Comparison of ENCODE assay signal across 17 cellular contexts in the genomic region with DNA sequence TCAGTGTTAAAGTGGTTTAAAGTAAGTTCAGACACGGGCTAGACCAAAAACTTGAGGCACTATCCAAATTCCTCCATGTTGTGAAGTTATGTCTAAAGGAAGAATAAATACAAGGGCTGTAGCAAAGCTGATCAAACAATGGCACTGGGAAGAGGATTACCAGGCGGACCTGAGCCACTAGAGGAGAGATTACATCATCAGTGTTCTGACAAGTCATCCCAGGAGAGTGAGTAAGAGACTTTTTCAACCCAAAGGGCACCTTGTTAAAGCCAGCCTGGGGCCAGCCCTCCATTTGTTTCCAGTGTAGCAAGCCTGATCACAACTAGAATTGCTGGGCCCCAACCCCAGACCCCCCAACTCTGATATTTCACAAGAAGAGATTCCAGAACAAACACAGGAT.
DNase-seq lines count a peak whose midpoint lies in the region; ATAC-seq and TF ChIP-seq lines count a peak whose summit lies in the region.
"Had no signal": no experiment of that assay in that cellular context is flagged by ENCODE, and none has a peak within 500 bp of the region (broad histone marks: within the 10 kb centered on the region; RNA-seq: fewer than 3 reads in every experiment).

No MANE protein-coding gene starts in this region.

- H3K4me3 Mint-ChIP-seq in activated T-helper 1 cell treated with anti-CD3 and anti-CD28 coated beads, Interleukin-12 subunit alpha, Interleukin-12 subunit beta, Interleukin-2, Interleukin-4 antibody, amounts not matched to agents 30 ng/mL and 10 ng/mL and 1 ng/mL, durations not matched to agents 14 hours and 24 hours and 36 hours, result no peak overlapping the region
- H3K4me3 Mint-ChIP-seq in activated naive CD4-positive, alpha-beta T cell treated with anti-CD3 and anti-CD28 coated beads, Interleukin-2, amount 10 ng/mL, durations not matched to agents 7 days and 5 days, result no peak overlapping the region
- H3K4me3 Mint-ChIP-seq: activated CD4-positive, alpha-beta T cell treated with anti-CD3 and anti-CD28 coated beads, Interleukin-2, amount 10 ng/mL, durations not matched to agents 7 days and 5 days; activated T-cell treated with anti-CD3 and anti-CD28 coated beads, Interleukin-2, amount 50 U/mL, for 4 hours; immature natural killer cell had no signal

- no peaks in the 10 kb centered on the region for H3K9me3 Mint-ChIP-seq in activated T-helper 1 cell treated with anti-CD3 and anti-CD28 coated beads, Interleukin-12 subunit alpha, Interleukin-12 subunit beta, Interleukin-2, Interleukin-4 antibody, amounts not matched to agents 30 ng/mL and 10 ng/mL and 1 ng/mL, durations not matched to agents 14 hours and 24 hours and 36 hours
- H3K9me3 Mint-ChIP-seq in activated naive CD4-positive, alpha-beta T cell treated with anti-CD3 and anti-CD28 coated beads, Interleukin-2, amount 10 ng/mL, durations not matched to agents 7 days and 5 days, result no peaks in the 10 kb centered on the region
- H3K9me3 Mint-ChIP-seq: activated CD4-positive, alpha-beta T cell treated with anti-CD3 and anti-CD28 coated beads, Interleukin-2, amount 10 ng/mL, durations not matched to agents 7 days and 5 days; activated T-cell treated with anti-CD3 and anti-CD28 coated beads, Interleukin-2, amount 50 U/mL, for 4 hours had no signal

- no peaks in the 10 kb centered on the region for H3K36me3 Mint-ChIP-seq in activated T-helper 1 cell treated with anti-CD3 and anti-CD28 coated beads, Interleukin-12 subunit alpha, Interleukin-12 subunit beta, Interleukin-2, Interleukin-4 antibody, amounts not matched to agents 30 ng/mL and 10 ng/mL and 1 ng/mL, durations not matched to agents 14 hours and 24 hours and 36 hours (ENCODE audit: low read depth)
- no peaks in the 10 kb centered on the region for H3K36me3 Mint-ChIP-seq in activated naive CD4-positive, alpha-beta T cell treated with anti-CD3 and anti-CD28 coated beads, Interleukin-2, amount 10 ng/mL, durations not matched to agents 7 days and 5 days
- H3K36me3 Mint-ChIP-seq: immature natural killer cell had no signal

- TF ChIP-seq CTCF in fibroblast of the aortic adventitia (IDR thresholded peaks at IDR 0.05; ENCODE audit: insufficient read depth, low read length), result no peak

- peak; percentile 63 for DNase-seq in A172 (ENCODE audit: low spot score)
- DNase-seq in H4 (ENCODE audit: low spot score), result peak; percentile 2
- peak; percentile 11 for DNase-seq in SW480 (ENCODE audit: low spot score)
- DNase-seq in fibroblast of the aortic adventitia (ENCODE audit: low read depth), result peak; percentile 12
- DNase-seq in iPS-NIHi11 (ENCODE audit: low spot score), result no peak
- no peak for DNase-seq in activated T-helper 1 cell treated with anti-CD3 and anti-CD28 coated beads, Interleukin-12 subunit alpha, Interleukin-12 subunit beta, Interleukin-2, Interleukin-4 antibody, amounts not matched to agents 30 ng/mL and 10 ng/mL and 1 ng/mL, durations not matched to agents 14 hours and 24 hours and 36 hours (ENCODE audit: low spot score)
- no peak for DNase-seq in activated naive CD4-positive, alpha-beta T cell treated with anti-CD3 and anti-CD28 coated beads, Interleukin-2, amount 10 ng/mL, durations not matched to agents 7 days and 5 days
- DNase-seq: activated CD4-positive, alpha-beta T cell treated with anti-CD3 and anti-CD28 coated beads, Interleukin-2, amount 10 ng/mL, durations not matched to agents 7 days and 5 days; activated T-cell treated with anti-CD3 and anti-CD28 coated beads, Interleukin-2, amount 50 U/mL, for 4 hours; amygdala; Calu3; dermis blood vessel endothelial cell; immature natural killer cell; NCI-H1105 treated with DMSO at 0.1 percent for 48 hours; stimulated activated CD4-positive, alpha-beta T cell treated with anti-CD3 and anti-CD28 coated beads, Interleukin-15, amount 100 ng/mL, for 24 hours; testis had no signal

- intact Hi-C loops in activated T-helper 1 cell treated with anti-CD3 and anti-CD28 coated beads, Interleukin-12 subunit alpha, Interleukin-12 subunit beta, Interleukin-2, Interleukin-4 antibody, amounts not matched to agents 30 ng/mL and 10 ng/mL and 1 ng/mL, durations not matched to agents 14 hours and 24 hours and 36 hours (cut with micrococcal nuclease), result no loop called here

- no peak overlapping the region for H3K4me3 ChIP-seq in fibroblast of the aortic adventitia (ENCODE audit: low read depth, low read length)
- H3K4me3 ChIP-seq: testis had no signal

- CTCF ChIA-PET in activated naive CD4-positive, alpha-beta T cell treated with anti-CD3 and anti-CD28 coated beads, Interleukin-2, amount 10 ng/mL, durations not matched to agents 7 days and 5 days (lab: Charles Lee), result no interaction called here

- no peak for ATAC-seq in GM21423 (IDR thresholded peaks at IDR 0.05; ENCODE audit: unreplicated experiment)
- ATAC-seq: activated T-cell treated with anti-CD3 and anti-CD28 coated beads, Interleukin-2, amount 50 U/mL, for 4 hours had no signal

- H3K4me1 Mint-ChIP-seq in activated T-helper 1 cell treated with anti-CD3 and anti-CD28 coated beads, Interleukin-12 subunit alpha, Interleukin-12 subunit beta, Interleukin-2, Interleukin-4 antibody, amounts not matched to agents 30 ng/mL and 10 ng/mL and 1 ng/mL, durations not matched to agents 14 hours and 24 hours and 36 hours (ENCODE audit: low read depth), result no peaks in the 10 kb centered on the region
- no peaks in the 10 kb centered on the region for H3K4me1 Mint-ChIP-seq in activated naive CD4-positive, alpha-beta T cell treated with anti-CD3 and anti-CD28 coated beads, Interleukin-2, amount 10 ng/mL, durations not matched to agents 7 days and 5 days
- H3K4me1 Mint-ChIP-seq: activated CD4-positive, alpha-beta T cell treated with anti-CD3 and anti-CD28 coated beads, Interleukin-2, amount 10 ng/mL, durations not matched to agents 7 days and 5 days; immature natural killer cell had no signal

- no peaks in the 10 kb centered on the region for H3K27me3 Mint-ChIP-seq in activated T-helper 1 cell treated with anti-CD3 and anti-CD28 coated beads, Interleukin-12 subunit alpha, Interleukin-12 subunit beta, Interleukin-2, Interleukin-4 antibody, amounts not matched to agents 30 ng/mL and 10 ng/mL and 1 ng/mL, durations not matched to agents 14 hours and 24 hours and 36 hours (ENCODE audit: insufficient read depth)
- H3K27me3 Mint-ChIP-seq in activated naive CD4-positive, alpha-beta T cell treated with anti-CD3 and anti-CD28 coated beads, Interleukin-2, amount 10 ng/mL, durations not matched to agents 7 days and 5 days, result no peaks in the 10 kb centered on the region
- H3K27me3 Mint-ChIP-seq: activated CD4-positive, alpha-beta T cell treated with anti-CD3 and anti-CD28 coated beads, Interleukin-2, amount 10 ng/mL, durations not matched to agents 7 days and 5 days had no signal

- no peak overlapping the region for H3K27ac Mint-ChIP-seq in activated T-helper 1 cell treated with anti-CD3 and anti-CD28 coated beads, Interleukin-12 subunit alpha, Interleukin-12 subunit beta, Interleukin-2, Interleukin-4 antibody, amounts not matched to agents 30 ng/mL and 10 ng/mL and 1 ng/mL, durations not matched to agents 14 hours and 24 hours and 36 hours
- H3K27ac Mint-ChIP-seq in activated naive CD4-positive, alpha-beta T cell treated with anti-CD3 and anti-CD28 coated beads, Interleukin-2, amount 10 ng/mL, durations not matched to agents 7 days and 5 days, result no peak overlapping the region
- H3K27ac Mint-ChIP-seq: activated CD4-positive, alpha-beta T cell treated with anti-CD3 and anti-CD28 coated beads, Interleukin-2, amount 10 ng/mL, durations not matched to agents 7 days and 5 days; immature natural killer cell had no signal

Comparison
In these comparisons a context has a peak if more than half of its experiments do, and no peak if none do; other contexts are left out.
1. DNase-seq: peak in A172 (single experiment), H4 (single experiment), SW480 (single experiment) and fibroblast of the aortic adventitia (single experiment); none in iPS-NIHi11 (single experiment), activated T-helper 1 cell treated with anti-CD3 and anti-CD28 coated beads, Interleukin-12 subunit alpha, Interleukin-12 subunit beta, Interleukin-2, Interleukin-4 antibody, amounts not matched to agents 30 ng/mL and 10 ng/mL and 1 ng/mL, durations not matched to agents 14 hours and 24 hours and 36 hours (single experiment) and activated naive CD4-positive, alpha-beta T cell treated with anti-CD3 and anti-CD28 coated beads, Interleukin-2, amount 10 ng/mL, durations not matched to agents 7 days and 5 days (single experiment).